Comparison of ENCODE assay signal across 8 cellular contexts in genomic region chr17:45172541-45173286, GRCh38. TPM values are rescaled to one million over a fixed set of nuclear protein-coding genes. Genes with fewer than 3 reads are reported as not detected.
DNase-seq lines count a peak whose midpoint lies in the region; ATAC-seq and TF ChIP-seq lines count a peak whose summit lies in the region.

No MANE protein-coding gene starts in this region.

- no peaks in the 10 kb centered on the region for H3K9me3 Mint-ChIP-seq in nephron

- peaks cover 49% of the 10 kb centered on the region for H3K4me1 Mint-ChIP-seq in nephron

- no peaks in the 10 kb centered on the region for H3K36me3 ChIP-seq in BE2C

- DNase-seq in NCI-H82 treated with DMSO at 0.1 percent for 48 hours (lab: John Stamatoyannopoulos, UW; ENCODE audit: unreplicated experiment) (peak; percentile 16), fibroblast of mammary gland (ENCODE audit: low read depth) (peak; percentile 48), substantia nigra (lab: John Stamatoyannopoulos, UW) (peak; percentile 45 to 92 (median 83)), BE2C (no peak), NCI-H187 (lab: John Stamatoyannopoulos, UW) (no peak)
- peak; percentile 46 for DNase-seq in activated T-cell treated with anti-CD3 and anti-CD28 coated beads, Interleukin-2, amount 50 U/mL, for 1 hour

- no peak for TF ChIP-seq CTCF in fibroblast of mammary gland (conservative IDR thresholded peaks at IDR 0.05; ENCODE audit: control insufficient read depth, insufficient read depth, low read depth, low read length)
- no peak for TF ChIP-seq CTCF in nephron (IDR thresholded peaks at IDR 0.05; ENCODE audit: unreplicated experiment in 3 of 3)
- no peak for TF ChIP-seq CTCF in BE2C (IDR thresholded peaks at IDR 0.05; ENCODE audit: low read depth, low read length)

- peaks cover 19% of the 10 kb centered on the region for H3K36me3 Mint-ChIP-seq in nephron (ENCODE audit: low read depth)

- H3K4me3 Mint-ChIP-seq in nephron, result peak overlapping the region; percentile 19 to 71 (median 63)

- peaks cover 10% of the 10 kb centered on the region for H3K4me1 ChIP-seq in BE2C

- no peak overlapping the region for H3K4me3 ChIP-seq in fibroblast of mammary gland (ENCODE audit: control insufficient read depth, low read depth, low read length)
- H3K4me3 ChIP-seq in BE2C (ENCODE audit: low read depth, low read length), result no peak overlapping the region

- peak; percentile 63 for ATAC-seq in GM18498 (IDR thresholded peaks at IDR 0.05; ENCODE audit: unreplicated experiment)

- H3K27ac Mint-ChIP-seq in nephron, result peak overlapping the region; percentile 99

- no peaks in the 10 kb centered on the region for H3K27me3 ChIP-seq in BE2C

- H3K27ac ChIP-seq in substantia nigra (ENCODE audit: low read depth, low read length, poor library complexity, severe bottlenecking), result peak overlapping the region; percentile 92

- no peaks in the 10 kb centered on the region for H3K9me3 ChIP-seq in BE2C

- H3K27me3 Mint-ChIP-seq in nephron (ENCODE audit: low read depth), result no peaks in the 10 kb centered on the region

RNA-seq across cellular contexts. Expression of gene HEXIM2, which starts 11.0 kb away (rescaled TPM):
- polyA plus RNA-seq in BE2C (2012; ENCODE audit: insufficient read depth, insufficient read length, low read depth), result 15.9 TPM

RNA-seq across cellular contexts. Expression of gene HEXIM1, which starts 24.4 kb away (rescaled TPM):
- polyA plus RNA-seq in BE2C (2012; ENCODE audit: insufficient read depth, insufficient read length, low read depth), result 61.7 TPM

RNA-seq across cellular contexts. Expression of gene ACBD4, which starts 37.2 kb away (rescaled TPM):
- polyA plus RNA-seq in BE2C (2012; ENCODE audit: insufficient read depth, insufficient read length, low read depth), result 3.1 TPM

RNA-seq across cellular contexts. Expression of gene PLCD3, which starts 40.4 kb away (rescaled TPM):
- 99.9 TPM for polyA plus RNA-seq in BE2C (2012; ENCODE audit: insufficient read depth, insufficient read length, low read depth)

RNA-seq across cellular contexts. Expression of gene FMNL1, which starts 49.0 kb away (rescaled TPM):
- 64.8 TPM for polyA plus RNA-seq in BE2C (2012; ENCODE audit: insufficient read depth, insufficient read length, low read depth)

Comparison
In these comparisons a context has a peak if more than half of its experiments do, and no peak if none do; other contexts are left out.
1. DNase-seq: peak in NCI-H82 treated with DMSO at 0.1 percent for 48 hours (single experiment), activated T-cell treated with anti-CD3 and anti-CD28 coated beads, Interleukin-2, amount 50 U/mL, for 1 hour (single experiment), fibroblast of mammary gland (single experiment) and substantia nigra (49 of 49); none in BE2C (single experiment) and NCI-H187 (0 of 2).